8 cellular contexts compared by ENCODE assay signal in genomic region chr16:11670171-11671131, GRCh38. TPM values are rescaled to one million over a fixed set of nuclear protein-coding genes. Genes with fewer than 3 reads are reported as not detected.
DNase-seq lines count a peak whose midpoint lies in the region; ATAC-seq and TF ChIP-seq lines count a peak whose summit lies in the region.

No MANE protein-coding gene starts in this region.

- BruUV-seq in OCI-LY7 (replicated peaks; lab: Mats Ljungman, UMichigan), result TSS peak; percentile 57

- H3K4me1 ChIP-seq in OCI-LY7 (ENCODE audit: insufficient read depth, low read length, poor library complexity, severe bottlenecking) (peaks cover 86% of the 10 kb centered on the region), esophagus squamous epithelium (peaks cover 62 to 90% (median 68%) of the 10 kb centered on the region in 3 donors)

- H3K36me3 ChIP-seq in OCI-LY7 (ENCODE audit: insufficient read depth, low read length) (peaks cover 4% of the 10 kb centered on the region; the same call in 1 of the 2 replicates), esophagus squamous epithelium (peaks cover 0 to 2% (median 0%) of the 10 kb centered on the region in 3 donors)

- no peaks in the 10 kb centered on the region for H3K27me3 ChIP-seq in esophagus squamous epithelium

- H4K20me1 ChIP-seq in OCI-LY7 (ENCODE audit: insufficient read depth, low read length), result peaks cover 5% of the 10 kb centered on the region; the same call in 1 of the 2 replicates

- TF ChIP-seq CTCF in OCI-LY7 (conservative IDR thresholded peaks at IDR 0.05; ENCODE audit: low read length), result no peak
- no peak for TF ChIP-seq CTCF in esophagus squamous epithelium (IDR thresholded peaks at IDR 0.05)

- peak overlapping the region; percentile 78 to 83 for H3K4me3 Mint-ChIP-seq in stimulated activated naive B cell treated with anti-CD40 and anti-IgM and Interleukin-4, amounts not matched to agents 10 μg/mL and 1 μg/mL and 100 μg/mL, for 72 hours

- H3K9me3 ChIP-seq in OCI-LY7 (ENCODE audit: low read length) (no peaks in the 10 kb centered on the region), esophagus squamous epithelium (no peaks in the 10 kb centered on the region)

- CTCF ChIA-PET in OCI-LY7 (lab: Charles Lee; ENCODE audit: unreplicated experiment), result no interaction called here

- peak overlapping the region; percentile 91 for H3K27ac Mint-ChIP-seq in stimulated activated naive B cell treated with anti-CD40 and anti-IgM and Interleukin-4, amounts not matched to agents 10 μg/mL and 1 μg/mL and 100 μg/mL, for 72 hours

- H3K79me2 ChIP-seq in OCI-LY7 (ENCODE audit: insufficient read depth, low read depth, low read length), result peaks cover 51% of the 10 kb centered on the region

- peak overlapping the region; percentile 93 for H3K4me2 ChIP-seq in OCI-LY7 (ENCODE audit: low read length)

- H3K27me3 Mint-ChIP-seq in stimulated activated naive B cell treated with anti-CD40 and anti-IgM and Interleukin-4, amounts not matched to agents 10 μg/mL and 1 μg/mL and 100 μg/mL, for 72 hours, result no peaks in the 10 kb centered on the region

- no peaks in the 10 kb centered on the region for H3K9me3 Mint-ChIP-seq in stimulated activated naive B cell treated with anti-CD40 and anti-IgM and Interleukin-4, amounts not matched to agents 10 μg/mL and 1 μg/mL and 100 μg/mL, for 72 hours

- peaks cover 8 to 16% of the 10 kb centered on the region in 2 donors for H3K36me3 Mint-ChIP-seq in stimulated activated naive B cell treated with anti-CD40 and anti-IgM and Interleukin-4, amounts not matched to agents 10 μg/mL and 1 μg/mL and 100 μg/mL, for 72 hours

- H3K4me3 ChIP-seq in OCI-LY7 (ENCODE audit: low read depth, low read length, poor library complexity, severe bottlenecking) (peak overlapping the region; percentile 87), esophagus squamous epithelium (peak overlapping the region in 3 of 4 donors; percentile 70 to 96 (median 75))

- intact Hi-C loops in OCI-LY7 (cut with micrococcal nuclease; ENCODE audit: unreplicated experiment) (no loop called here), esophagus squamous epithelium (cut with DNase I) (no loop called here)

- H3K4me1 Mint-ChIP-seq in stimulated activated naive B cell treated with anti-CD40 and anti-IgM and Interleukin-4, amounts not matched to agents 10 μg/mL and 1 μg/mL and 100 μg/mL, for 72 hours, result peaks cover 61 to 79% of the 10 kb centered on the region in 2 donors

- no peaks in the 10 kb centered on the region for H3K9me2 ChIP-seq in OCI-LY7 (ENCODE audit: insufficient read depth, low read length)

- POLR2A ChIA-PET in OCI-LY7 (lab: Charles Lee), result interaction anchor here (0.6 to 1.2 kb wide), 3 partner anchors 18 to 592 kb away, joined by 3 to 4 read pairs (median 3); no protein-coding TSS in a partner anchor

- WGBS in esophagus squamous epithelium, 2 donors, result 56% methylated on average over 12 of the region's 27 CpGs

- ATAC-seq in GM19025 (IDR thresholded peaks at IDR 0.05; ENCODE audit: low read depth, unreplicated experiment), result peak; percentile 36
- ATAC-seq in stimulated activated naive B cell treated with anti-CD40 and anti-IgM and Interleukin-4, amounts not matched to agents 10 μg/mL and 1 μg/mL and 100 μg/mL, for 72 hours (replicated peaks), result peak; percentile 31 to 41

- DNase-seq in OCI-LY7 (ENCODE audit: low spot score), result no peak
- no peak for DNase-seq in esophagus squamous epithelium (lab: John Stamatoyannopoulos, UW)
- DNase-seq in stimulated activated naive B cell treated with anti-CD40 and anti-IgM and Interleukin-4, amounts not matched to agents 10 μg/mL and 1 μg/mL and 100 μg/mL, for 72 hours, result peak; percentile 56
- no peak for DNase-seq in GM19238 (ENCODE audit: insufficient read length, low spot score)
- no peak for DNase-seq in activated gamma-delta T cell treated with Interleukin-2 at 50 U/mL for 16 hours
- DNase-seq in NCI-H1436 (lab: John Stamatoyannopoulos, UW), result no peak
- DNase-seq in cerebellar cortex (ENCODE audit: low spot score), result no peak

- TF ChIP-seq POLR2A in esophagus squamous epithelium (IDR thresholded peaks at IDR 0.05), result no peak

- peak overlapping the region; percentile 57 for H3K27ac ChIP-seq in OCI-LY7 (ENCODE audit: low read depth, low read length, poor library complexity, severe bottlenecking)
- H3K27ac ChIP-seq in esophagus squamous epithelium, result peak overlapping the region; percentile 81 to 92 (median 87)

- no peak overlapping the region for H2AFZ ChIP-seq in OCI-LY7 (ENCODE audit: low read length)

RNA-seq across cellular contexts. Expression of gene SNN, which starts 2.2 kb away (rescaled TPM):
- 28.3 and 31.8 TPM in 2 replicates for total RNA-seq in OCI-LY7 (2014; rRNA removed; shearing (Covaris generic))
- total RNA-seq in OCI-LY7 (2022), result 27.8 and 31.6 TPM in 2 replicates
- total RNA-seq in esophagus squamous epithelium, result 10 to 100 TPM; 13.7 to 22.9 (median 17.0) TPM
